In genomic region chr3:132399054-132399929, GRCh38 we compare ENCODE assay signal across 8 cellular contexts. TPM values are rescaled to one million over a fixed set of nuclear protein-coding genes. Genes with fewer than 3 reads are reported as not detected.
DNase-seq lines count a peak whose midpoint lies in the region; ATAC-seq, FAIRE-seq and TF ChIP-seq lines count a peak whose summit lies in the region.

No MANE protein-coding gene starts in this region.

- H3K4me1 Mint-ChIP-seq in endodermal cell, result no peaks in the 10 kb centered on the region

- H3K4me3 ChIP-seq in AG04449 (ENCODE audit: low read depth, low read length) (no peak overlapping the region), endodermal cell (ENCODE audit: low read length) (no peak overlapping the region)
- H3K4me3 ChIP-seq in Jurkat, Clone E6-1 (ENCODE audit: low read length), result no peak overlapping the region

- CTCF ChIA-PET in AG04449 (lab: Yijun Ruan, JAX), result interaction anchor here (0.6 to 7.6 kb wide), 20 partner anchors 9 to 359 kb away, joined by 3 to 171 read pairs (median 4); partner anchors contain the start of gene DNAJC13

- ATAC-seq in HG03108 (IDR thresholded peaks at IDR 0.05; ENCODE audit: unreplicated experiment) (no peak), HG03378 (IDR thresholded peaks at IDR 0.05; ENCODE audit: unreplicated experiment) (no peak)

- WGBS in endodermal cell (ENCODE audit: insufficient coverage in 1 of 2, insufficient read length in 1 of 2), 2 experiments, result 56 to 58% methylated on average over 4 to 5 of the region's 5 CpGs

- H3K27ac ChIP-seq in endodermal cell (ENCODE audit: low read depth, low read length), result no peak overlapping the region

- POLR2A ChIA-PET in AG04449 (lab: Yijun Ruan, JAX), result interaction anchor here (1.5 kb wide), 1 partner anchor 18 kb away, joined by 3 read pairs; the partner anchor contains the start of gene DNAJC13

- FAIRE-seq in G401.6 (lab: Jason Lieb, UNC), result peak; percentile 96

- no peaks in the 10 kb centered on the region for H3K27me3 ChIP-seq in endodermal cell (ENCODE audit: control insufficient read depth, insufficient read depth, low read length, poor library complexity, severe bottlenecking)

- no peaks in the 10 kb centered on the region for H3K36me3 ChIP-seq in endodermal cell (ENCODE audit: control insufficient read depth, insufficient read depth, low read length)

- no peak overlapping the region for H3K27ac Mint-ChIP-seq in endodermal cell

- H3K4me1 ChIP-seq in endodermal cell (ENCODE audit: control insufficient read depth, insufficient read depth, low read length), result no peaks in the 10 kb centered on the region

- peak; percentile 7 for DNase-seq in AG04449 (ENCODE audit: low read depth, low spot score)
- peak; percentile 39 for DNase-seq in Jurkat, Clone E6-1 (ENCODE audit: low read depth, low spot score)
- DNase-seq in RPMI7951 (ENCODE audit: low read depth), result peak; percentile 40
- DNase-seq in endodermal cell, result peak; percentile 72
- peak; percentile 69 for DNase-seq in midbrain (lab: John Stamatoyannopoulos, UW)

- H3K9me3 ChIP-seq in endodermal cell (ENCODE audit: control insufficient read depth, low read length), result no peaks in the 10 kb centered on the region

- no peaks in the 10 kb centered on the region for H3K27me3 Mint-ChIP-seq in endodermal cell (ENCODE audit: insufficient read depth)

- no peak overlapping the region for H3K4me3 Mint-ChIP-seq in endodermal cell

- TF ChIP-seq CTCF in AG04449 (IDR thresholded peaks at IDR 0.05; ENCODE audit: insufficient read depth, low read length, missing control alignments) (peak; percentile 63), endodermal cell (conservative IDR thresholded peaks at IDR 0.05) (peak; percentile 94)

- no peaks in the 10 kb centered on the region for H3K36me3 Mint-ChIP-seq in endodermal cell (ENCODE audit: low read depth)

- H3K9ac ChIP-seq in endodermal cell (ENCODE audit: extremely low read depth, low read length, poor library complexity, severe bottlenecking), result no peak overlapping the region

- H3K9me3 Mint-ChIP-seq in endodermal cell, result peaks cover 5% of the 10 kb centered on the region

RNA-seq across cellular contexts. Expression of gene DNAJC13, which starts 18.0 kb away (rescaled TPM):
- polyA plus RNA-seq in Jurkat, Clone E6-1 (2012; ENCODE audit: insufficient read depth, insufficient read length), result 22.8 TPM
- total RNA-seq in RPMI7951 (2014; rRNA removed; shearing (Covaris generic)), result 45.9 and 50.0 TPM in 2 replicates
- 10 to 100 TPM; 39.4 to 40.5 TPM for total RNA-seq in endodermal cell
- 24.0 TPM for polyA plus RNA-seq in endodermal cell (2013, experiment 1 of 2)
- polyA plus RNA-seq in endodermal cell (2013, experiment 2 of 2), result 26.3 TPM

Comparison
In these comparisons a context has a peak if more than half of its experiments do, and no peak if none do; other contexts are left out.
1. DNase-seq: peak in every context shown above with its lines; median percentile 72 in endodermal cell; 69 in midbrain; 40 in RPMI7951; 39 in Jurkat, Clone E6-1; 7 in AG04449.